In genomic region chr10:130770018-130770630, GRCh38 we compare ENCODE assay signal across 21 cellular contexts.
"Had no signal": no experiment of that assay in that cellular context is flagged by ENCODE, and none has a peak within 500 bp of the region (broad histone marks: within the 10 kb centered on the region; RNA-seq: fewer than 3 reads in every experiment).

No MANE protein-coding gene starts in this region.

- H3K36me3 Mint-ChIP-seq: type B pancreatic cell had no signal

- H3K27me3 ChIP-seq: colonic mucosa, right atrium auricular region, thyroid gland, uterus had no signal

- H3K4me1 ChIP-seq: colonic mucosa, esophagus squamous epithelium, gastroesophageal sphincter, left ventricle myocardium inferior, right atrium auricular region, suprapubic skin, thyroid gland, uterus had no signal

- H3K4me3 Mint-ChIP-seq: naive B cell, type B pancreatic cell had no signal

- H3K27ac ChIP-seq: colonic mucosa, esophagus squamous epithelium, gastroesophageal sphincter, left ventricle myocardium inferior, right atrium auricular region, suprapubic skin, thyroid gland, uterus had no signal

- H3K36me3 ChIP-seq: colonic mucosa, esophagus squamous epithelium, gastroesophageal sphincter, left ventricle myocardium inferior, right atrium auricular region, suprapubic skin, thyroid gland, uterus had no signal

- H3K4me1 Mint-ChIP-seq: naive B cell had no signal

- H3K4me3 ChIP-seq: colonic mucosa, esophagus squamous epithelium, gastroesophageal sphincter, left ventricle myocardium inferior, lung, right atrium auricular region, smooth muscle cell, suprapubic skin, thyroid gland, uterus had no signal

- FAIRE-seq: keratinocyte had no signal

- DNase-seq: colonic mucosa; dermis blood vessel endothelial cell; esophagus squamous epithelium; foreskin fibroblast; glutamatergic neuron; left cardiac atrium; left ventricle myocardium inferior; mesenchymal stem cell; naive B cell; stimulated activated CD4-positive, alpha-beta T cell treated with anti-CD3 and anti-CD28 coated beads, Interleukin-1b, Interleukin-23, amount 100 ng/mL, for 48 hours; stimulated activated CD4-positive, alpha-beta T cell treated with anti-CD3 and anti-CD28 coated beads, Interleukin-4, amount 100 ng/mL, for 24 hours; stimulated activated naive CD4-positive, alpha-beta T cell; thyroid gland; uterus had no signal

- H3K9me3 ChIP-seq: colonic mucosa, thyroid gland, uterus had no signal

- H3K27ac Mint-ChIP-seq: naive B cell, type B pancreatic cell had no signal
